Comparison of ENCODE assay signal across 28 cellular contexts in the genomic region with DNA sequence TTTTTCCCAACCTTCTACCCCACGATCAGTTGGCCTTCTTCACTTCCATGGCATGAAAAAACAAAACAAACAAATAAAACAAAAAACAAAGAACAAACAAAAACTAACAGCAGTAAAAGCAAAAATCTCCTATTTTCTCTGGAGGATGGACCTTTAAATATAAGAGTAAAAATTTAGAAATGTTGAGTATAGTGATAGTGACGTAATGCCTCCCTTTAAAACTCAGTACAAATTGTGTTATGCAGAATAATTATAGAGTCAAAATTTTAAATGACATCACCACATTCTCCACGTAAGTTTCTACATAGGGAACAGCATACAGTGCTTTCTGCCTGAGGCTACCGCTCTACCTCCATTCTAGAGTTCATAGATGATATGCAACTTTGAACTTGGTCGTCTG.
"Had no signal": no experiment of that assay in that cellular context is flagged by ENCODE, and none has a peak within 500 bp of the region (broad histone marks: within the 10 kb centered on the region; RNA-seq: fewer than 3 reads in every experiment).

No MANE protein-coding gene starts in this region.

- ATAC-seq: stimulated activated effector memory CD8-positive, alpha-beta T cell treated with anti-CD3 and anti-CD28 coated beads, Interleukin-12 subunit alpha, Interleukin-12 subunit beta, amount 100 ng/mL, for 72 hours; stimulated activated memory B cell treated with anti-CD40 and anti-IgM and Interleukin-4, amounts not matched to agents 10 μg/mL and 1 μg/mL and 100 μg/mL, for 72 hours; stimulated activated naive B cell treated with anti-CD40 and anti-IgM and Interleukin-4, amounts not matched to agents 10 μg/mL and 1 μg/mL and 100 μg/mL, for 72 hours; stimulated activated naive CD8-positive, alpha-beta T cell treated with anti-CD3 and anti-CD28 coated beads, Interleukin-15, amount 100 ng/mL, for 72 hours; stimulated activated naive CD8-positive, alpha-beta T cell treated with anti-CD3 and anti-CD28 coated beads, Interleukin-15, Interleukin-2, amounts not matched to agents 100 U/mL and 50 U/mL, for 24 hours; upper lobe of right lung had no signal

- H3K9me3 ChIP-seq: stomach, suprapubic skin, testis, thoracic aorta, thyroid gland, tibial artery, tibial nerve, transverse colon, upper lobe of left lung, upper lobe of right lung, uterus, vagina had no signal

- H3K36me3 ChIP-seq: stomach, suprapubic skin, thoracic aorta, thyroid gland, tibial artery, tibial nerve, transverse colon, upper lobe of left lung, upper lobe of right lung, uterus, vagina had no signal

- H3K4me3 ChIP-seq: stomach, suprapubic skin, testis, thoracic aorta, thyroid gland, tibial artery, tibial nerve, transverse colon, upper lobe of left lung, upper lobe of right lung, uterus, vagina had no signal

- H3K27ac ChIP-seq: stomach, suprapubic skin, testis, thoracic aorta, thyroid gland, tibial artery, tibial nerve, transverse colon, upper lobe of left lung, upper lobe of right lung, uterus, vagina had no signal

- DNase-seq: stimulated activated CD4-positive, alpha-beta T cell treated with anti-CD3 and anti-CD28 coated beads, Interleukin-2, amount 100 ng/mL, for 48 hours; stimulated activated CD4-positive, alpha-beta T cell treated with anti-CD3 and anti-CD28 coated beads, Interleukin-4, amount 100 ng/mL, for 1 hour; stimulated activated CD4-positive, alpha-beta T cell treated with anti-CD3 and anti-CD28 coated beads, Interleukin-4, amount 100 ng/mL, for 24 hours; stimulated activated CD4-positive, alpha-beta T cell treated with anti-CD3 and anti-CD28 coated beads, Interleukin-4, amount 100 ng/mL, for 4 hours; stimulated activated CD8-positive, alpha-beta memory T cell treated with anti-CD3 and anti-CD28 coated beads, Interleukin-4, amount 100 ng/mL, for 48 hours; stimulated activated naive B cell treated with anti-CD40 and anti-IgM and Interleukin-4, amounts not matched to agents 10 μg/mL and 1 μg/mL and 100 μg/mL, for 72 hours; stimulated activated naive CD4-positive, alpha-beta T cell; stimulated activated naive CD4-positive, alpha-beta T cell treated with Interleukin-2 at 50 U/mL for 16 hours; stimulated activated naive CD8-positive, alpha-beta T cell treated with anti-CD3 and anti-CD28 coated beads, Interleukin-15, amount 100 ng/mL, for 72 hours; stimulated activated naive CD8-positive, alpha-beta T cell treated with anti-CD3 and anti-CD28 coated beads, Interleukin-15, Interleukin-2, amounts not matched to agents 100 U/mL and 50 U/mL, for 24 hours; stomach; substantia nigra; testis; thyroid gland; tibial artery; transverse colon; upper lobe of left lung; upper lobe of right lung; uterus had no signal

- H3K4me1 ChIP-seq: stomach, suprapubic skin, testis, thyroid gland, tibial artery, tibial nerve, transverse colon, upper lobe of left lung, upper lobe of right lung, uterus, vagina had no signal

- H3K36me3 Mint-ChIP-seq: stimulated activated effector memory CD8-positive, alpha-beta T cell treated with anti-CD3 and anti-CD28 coated beads, Interleukin-12 subunit alpha, Interleukin-12 subunit beta, amount 100 ng/mL, for 72 hours; stimulated activated memory B cell treated with anti-CD40 and anti-IgM and Interleukin-4, amounts not matched to agents 10 μg/mL and 1 μg/mL and 100 μg/mL, for 72 hours; stimulated activated naive B cell treated with anti-CD40 and anti-IgM and Interleukin-4, amounts not matched to agents 10 μg/mL and 1 μg/mL and 100 μg/mL, for 72 hours; type B pancreatic cell had no signal

- H3K4me1 Mint-ChIP-seq: stimulated activated effector memory CD8-positive, alpha-beta T cell treated with anti-CD3 and anti-CD28 coated beads, Interleukin-12 subunit alpha, Interleukin-12 subunit beta, amount 100 ng/mL, for 72 hours; stimulated activated memory B cell treated with anti-CD40 and anti-IgM and Interleukin-4, amounts not matched to agents 10 μg/mL and 1 μg/mL and 100 μg/mL, for 72 hours; stimulated activated naive B cell treated with anti-CD40 and anti-IgM and Interleukin-4, amounts not matched to agents 10 μg/mL and 1 μg/mL and 100 μg/mL, for 72 hours; stimulated activated naive CD8-positive, alpha-beta T cell treated with anti-CD3 and anti-CD28 coated beads, Interleukin-15, amount 100 ng/mL, for 72 hours had no signal

- H3K27ac Mint-ChIP-seq: stimulated activated effector memory CD8-positive, alpha-beta T cell treated with anti-CD3 and anti-CD28 coated beads, Interleukin-12 subunit alpha, Interleukin-12 subunit beta, amount 100 ng/mL, for 72 hours; stimulated activated memory B cell treated with anti-CD40 and anti-IgM and Interleukin-4, amounts not matched to agents 10 μg/mL and 1 μg/mL and 100 μg/mL, for 72 hours; stimulated activated naive B cell treated with anti-CD40 and anti-IgM and Interleukin-4, amounts not matched to agents 10 μg/mL and 1 μg/mL and 100 μg/mL, for 72 hours; stimulated activated naive CD8-positive, alpha-beta T cell treated with anti-CD3 and anti-CD28 coated beads, Interleukin-15, amount 100 ng/mL, for 72 hours; stimulated activated naive CD8-positive, alpha-beta T cell treated with anti-CD3 and anti-CD28 coated beads, Interleukin-15, Interleukin-2, amounts not matched to agents 100 ng/mL and 50 ng/mL, for 24 hours; type B pancreatic cell had no signal

- H3K4me3 Mint-ChIP-seq: stimulated activated effector memory CD8-positive, alpha-beta T cell treated with anti-CD3 and anti-CD28 coated beads, Interleukin-12 subunit alpha, Interleukin-12 subunit beta, amount 100 ng/mL, for 72 hours; stimulated activated memory B cell treated with anti-CD40 and anti-IgM and Interleukin-4, amounts not matched to agents 10 μg/mL and 1 μg/mL and 100 μg/mL, for 72 hours; stimulated activated naive B cell treated with anti-CD40 and anti-IgM and Interleukin-4, amounts not matched to agents 10 μg/mL and 1 μg/mL and 100 μg/mL, for 72 hours; stimulated activated naive CD8-positive, alpha-beta T cell treated with anti-CD3 and anti-CD28 coated beads, Interleukin-15, amount 100 ng/mL, for 72 hours; stimulated activated naive CD8-positive, alpha-beta T cell treated with anti-CD3 and anti-CD28 coated beads, Interleukin-15, Interleukin-2, amounts not matched to agents 100 ng/mL and 50 ng/mL, for 24 hours; type B pancreatic cell had no signal

- H3K27me3 Mint-ChIP-seq: stimulated activated memory B cell treated with anti-CD40 and anti-IgM and Interleukin-4, amounts not matched to agents 10 μg/mL and 1 μg/mL and 100 μg/mL, for 72 hours; stimulated activated naive B cell treated with anti-CD40 and anti-IgM and Interleukin-4, amounts not matched to agents 10 μg/mL and 1 μg/mL and 100 μg/mL, for 72 hours; stimulated activated naive CD8-positive, alpha-beta T cell treated with anti-CD3 and anti-CD28 coated beads, Interleukin-15, amount 100 ng/mL, for 72 hours; stimulated activated naive CD8-positive, alpha-beta T cell treated with anti-CD3 and anti-CD28 coated beads, Interleukin-15, Interleukin-2, amounts not matched to agents 100 ng/mL and 50 ng/mL, for 24 hours; type B pancreatic cell had no signal

- FAIRE-seq: urothelium cell line had no signal

- H3K27me3 ChIP-seq: stomach, suprapubic skin, testis, thyroid gland, tibial artery, tibial nerve, transverse colon, upper lobe of left lung, upper lobe of right lung, uterus, vagina had no signal
